ENCODE assay signal across 14 cellular contexts in the genomic region with DNA sequence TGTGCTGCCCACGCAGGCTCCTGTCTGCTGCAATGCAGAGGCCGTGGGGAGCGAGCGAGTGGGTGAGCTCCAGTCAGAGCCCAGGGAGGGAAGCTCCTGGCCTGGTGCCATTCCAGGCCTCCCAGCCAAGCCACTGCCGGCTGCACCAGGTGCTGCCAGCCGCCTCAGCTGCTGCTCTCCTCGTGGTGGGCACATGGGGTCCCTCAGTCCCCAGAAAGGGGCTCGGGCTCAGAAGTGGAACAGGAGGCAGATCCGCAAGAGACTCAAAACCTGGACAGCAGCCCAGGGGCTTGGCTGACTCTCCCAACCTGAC. TPM values are rescaled to one million over a fixed set of nuclear protein-coding genes. Genes with fewer than 3 reads are reported as not detected.
DNase-seq lines count a peak whose midpoint lies in the region; ATAC-seq and TF ChIP-seq lines count a peak whose summit lies in the region.
"Had no signal": no experiment of that assay in that cellular context is flagged by ENCODE, and none has a peak within 500 bp of the region (broad histone marks: within the 10 kb centered on the region; RNA-seq: fewer than 3 reads in every experiment).

No MANE protein-coding gene starts in this region.

- H3K4me1 ChIP-seq in BLaER1 (peaks cover 46% of the 10 kb centered on the region), mucosa of descending colon (ENCODE audit: low read depth) (peaks cover 30% of the 10 kb centered on the region)

- H4K20me1 ChIP-seq in BLaER1: 0 out of 2 replicates have a peak, but pooled peaks cover 31% of the 10 kb centered on the region

- no peaks in the 10 kb centered on the region for H3K36me3 Mint-ChIP-seq in brain
- H3K36me3 Mint-ChIP-seq in activated CD8-positive, alpha-beta T cell treated with anti-CD3 and anti-CD28 coated beads for 36 hours (ENCODE audit: low read depth): no peaks in the 10 kb centered on the region

- H3K9me3 ChIP-seq in BLaER1 (no peaks in the 10 kb centered on the region), mucosa of descending colon (no peaks in the 10 kb centered on the region)
- H3K9me3 ChIP-seq: SJSA1 had no signal

- H3K4me3 Mint-ChIP-seq in brain: peak overlapping the region in 4 of 5 experiments; percentile 57 to 91 (median 87)
- H3K4me3 Mint-ChIP-seq in activated CD8-positive, alpha-beta T cell treated with anti-CD3 and anti-CD28 coated beads for 36 hours: no peak overlapping the region
- H3K4me3 Mint-ChIP-seq: activated T-helper 1 cell treated with anti-CD3 and anti-CD28 coated beads, Interleukin-12 subunit alpha, Interleukin-12 subunit beta, Interleukin-2, Interleukin-4 antibody, amounts not matched to agents 30 ng/mL and 10 ng/mL and 1 ng/mL, durations not matched to agents 14 hours and 24 hours and 36 hours had no signal

- POLR2A ChIA-PET in activated CD8-positive, alpha-beta T cell treated with anti-CD3 and anti-CD28 coated beads for 36 hours (lab: Charles Lee): interaction anchor here (0.8 kb wide), 1 partner anchor 30 kb away, joined by 4 read pairs; no protein-coding TSS in a partner anchor

- H3K4me2 ChIP-seq in BLaER1: 0 out of 2 replicates have a peak overlapping the region, but pooled peaks have one; percentile 6

- H3K4me3 ChIP-seq in BLaER1 (no peak overlapping the region), mucosa of descending colon (no peak overlapping the region)
- H3K4me3 ChIP-seq: SJSA1 had no signal

- peak overlapping the region in 3 of 5 experiments; percentile 24 to 94 (median 92) for H3K27ac Mint-ChIP-seq in brain
- H3K27ac Mint-ChIP-seq in activated CD8-positive, alpha-beta T cell treated with anti-CD3 and anti-CD28 coated beads for 36 hours: no peak overlapping the region
- H3K27ac Mint-ChIP-seq: activated T-helper 1 cell treated with anti-CD3 and anti-CD28 coated beads, Interleukin-12 subunit alpha, Interleukin-12 subunit beta, Interleukin-2, Interleukin-4 antibody, amounts not matched to agents 30 ng/mL and 10 ng/mL and 1 ng/mL, durations not matched to agents 14 hours and 24 hours and 36 hours; progenitor cell of endocrine pancreas had no signal

- TF ChIP-seq CTCF in brain (conservative IDR thresholded peaks at IDR 0.05): no peak
- TF ChIP-seq CTCF in mucosa of descending colon (IDR thresholded peaks at IDR 0.05): no peak
- TF ChIP-seq CTCF in activated CD8-positive, alpha-beta T cell treated with anti-CD3 and anti-CD28 coated beads for 36 hours (IDR thresholded peaks at IDR 0.05): no peak

- ATAC-seq in mucosa of descending colon (no peak), GM21528 (IDR thresholded peaks at IDR 0.05; ENCODE audit: low FRiP score, unreplicated experiment) (no peak), GM21381 (IDR thresholded peaks at IDR 0.05; ENCODE audit: unreplicated experiment) (no peak)
- no peak for ATAC-seq in activated CD8-positive, alpha-beta T cell treated with anti-CD3 and anti-CD28 coated beads for 36 hours

- H3K27me3 Mint-ChIP-seq in brain: no peaks in the 10 kb centered on the region
- H3K27me3 Mint-ChIP-seq in activated CD8-positive, alpha-beta T cell treated with anti-CD3 and anti-CD28 coated beads for 36 hours: no peaks in the 10 kb centered on the region
- H3K27me3 Mint-ChIP-seq: central memory CD8-positive, alpha-beta T cell had no signal

- peaks cover 46% of the 10 kb centered on the region for H3K4me1 Mint-ChIP-seq in brain
- H3K4me1 Mint-ChIP-seq in activated CD8-positive, alpha-beta T cell treated with anti-CD3 and anti-CD28 coated beads for 36 hours (ENCODE audit: low read depth): peaks cover 3% of the 10 kb centered on the region
- H3K4me1 Mint-ChIP-seq: central memory CD8-positive, alpha-beta T cell had no signal

- intact Hi-C loops in mucosa of descending colon (cut with DNase I, micrococcal nuclease): no loop called here
- intact Hi-C loops in activated CD8-positive, alpha-beta T cell treated with anti-CD3 and anti-CD28 coated beads for 36 hours (cut with micrococcal nuclease): no loop called here

- CTCF ChIA-PET in activated CD8-positive, alpha-beta T cell treated with anti-CD3 and anti-CD28 coated beads for 36 hours (lab: Charles Lee): interaction anchor here (1.0 to 2.1 kb wide), 2 partner anchors 12 to 104 kb away, joined by 3 to 8 read pairs; no protein-coding TSS in a partner anchor

- H3K36me3 ChIP-seq in BLaER1 (peaks cover 25% of the 10 kb centered on the region), mucosa of descending colon (ENCODE audit: low read depth) (no peaks in the 10 kb centered on the region)

- peak; percentile 55 to 73 for DNase-seq in NCI-H2081 (lab: John Stamatoyannopoulos, UW)
- peak in 2 of 3 donors; percentile 41 to 54 for DNase-seq in mucosa of descending colon
- DNase-seq in NCI-H345 treated with DMSO at 0.1 percent for 48 hours (lab: John Stamatoyannopoulos, UW; ENCODE audit: unreplicated experiment): no peak
- no peak for DNase-seq in activated CD8-positive, alpha-beta T cell treated with anti-CD3 and anti-CD28 coated beads for 36 hours
- DNase-seq: KG1, NCI-H345 had no signal

- no peaks in the 10 kb centered on the region for H3K9me3 Mint-ChIP-seq in brain
- no peaks in the 10 kb centered on the region for H3K9me3 Mint-ChIP-seq in activated CD8-positive, alpha-beta T cell treated with anti-CD3 and anti-CD28 coated beads for 36 hours
- H3K9me3 Mint-ChIP-seq: activated T-helper 1 cell treated with anti-CD3 and anti-CD28 coated beads, Interleukin-12 subunit alpha, Interleukin-12 subunit beta, Interleukin-2, Interleukin-4 antibody, amounts not matched to agents 30 ng/mL and 10 ng/mL and 1 ng/mL, durations not matched to agents 14 hours and 24 hours and 36 hours; central memory CD8-positive, alpha-beta T cell had no signal

- no peak overlapping the region for H3K27ac ChIP-seq in BLaER1
- H3K27ac ChIP-seq: SJSA1 had no signal

- no peaks in the 10 kb centered on the region for H3K27me3 ChIP-seq in BLaER1
- H3K27me3 ChIP-seq: SJSA1 had no signal

- no peak overlapping the region for H3K9ac ChIP-seq in BLaER1

RNA-seq across cellular contexts. Expression of gene ABCB9, which starts 2.4 kb away (rescaled TPM):
- 7.9 TPM for polyA plus RNA-seq in brain (ENCODE audit: insufficient read depth, low read depth, low replicate concordance)
- 1 to 10 TPM; 6.3 to 8.2 (median 6.4) TPM for total RNA-seq in mucosa of descending colon
- 1 to 10 TPM; 4.3 to 4.9 TPM for total RNA-seq in activated CD8-positive, alpha-beta T cell treated with anti-CD3 and anti-CD28 coated beads for 36 hours

RNA-seq across cellular contexts. Expression of gene OGFOD2, which starts 11.2 kb away (rescaled TPM):
- polyA plus RNA-seq in brain (ENCODE audit: insufficient read depth, low read depth, low replicate concordance): 12.7 TPM
- 10 to 100 TPM; 17.0 to 25.0 (median 23.7) TPM for total RNA-seq in mucosa of descending colon
- 10 to 100 TPM; 27.1 to 31.5 TPM for total RNA-seq in activated CD8-positive, alpha-beta T cell treated with anti-CD3 and anti-CD28 coated beads for 36 hours

RNA-seq across cellular contexts. Expression of gene ARL6IP4, which starts 16.6 kb away (rescaled TPM):
- 283 TPM for polyA plus RNA-seq in brain (ENCODE audit: insufficient read depth, low read depth, low replicate concordance)
- 100 to 1,000 TPM; 127 to 171 (median 128) TPM for total RNA-seq in mucosa of descending colon
- total RNA-seq in activated CD8-positive, alpha-beta T cell treated with anti-CD3 and anti-CD28 coated beads for 36 hours: 100 to 1,000 TPM; 174 to 180 TPM

Comparison
In these comparisons a context has a peak if more than half of its experiments do, and no peak if none do; other contexts are left out.
1. DNase-seq: peak in NCI-H2081 (2 of 2) and mucosa of descending colon (2 of 3); none in NCI-H345 treated with DMSO at 0.1 percent for 48 hours (single experiment) and activated CD8-positive, alpha-beta T cell treated with anti-CD3 and anti-CD28 coated beads for 36 hours (single experiment).